In genomic region chr9:37903581-37903830, GRCh38 we compare ENCODE assay signal across 1 cellular context.
A peak's percentile ranks its signal among the peaks of the same experiment; 100 is the strongest.
TF ChIP-seq lines count a peak whose summit lies in the region.

No MANE protein-coding gene starts in this region.

TF ChIP-seq in K562, 482 proteins besides CTCF, POLR2A, EP300 and RAD21 (continued from another document and continues in another):
- peak in 1 of 2 experiments; percentile 98; a peak in 3 of 4 replicates for TF ChIP-seq UBTF (IDR thresholded peaks at IDR 0.05; ENCODE audit: borderline replicate concordance in 1 of 2, low read depth in 2 of 2, low read length in 2 of 2)
- no peak for TF ChIP-seq NRF1 (conservative IDR thresholded peaks at IDR 0.05 in 1 of 2, IDR thresholded peaks at IDR 0.05 in 1 of 2)
- TF ChIP-seq ZNF224 (CRISPR knock-in tag; IDR thresholded peaks at IDR 0.05): 0 out of 2 replicates have a peak, but pooled peaks have one; percentile 31
- TF ChIP-seq, protein P1, sequence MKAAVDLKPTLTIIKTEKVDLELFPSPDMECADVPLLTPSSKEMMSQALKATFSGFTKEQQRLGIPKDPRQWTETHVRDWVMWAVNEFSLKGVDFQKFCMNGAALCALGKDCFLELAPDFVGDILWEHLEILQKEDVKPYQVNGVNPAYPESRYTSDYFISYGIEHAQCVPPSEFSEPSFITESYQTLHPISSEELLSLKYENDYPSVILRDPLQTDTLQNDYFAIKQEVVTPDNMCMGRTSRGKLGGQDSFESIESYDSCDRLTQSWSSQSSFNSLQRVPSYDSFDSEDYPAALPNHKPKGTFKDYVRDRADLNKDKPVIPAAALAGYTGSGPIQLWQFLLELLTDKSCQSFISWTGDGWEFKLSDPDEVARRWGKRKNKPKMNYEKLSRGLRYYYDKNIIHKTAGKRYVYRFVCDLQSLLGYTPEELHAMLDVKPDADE (conservative IDR thresholded peaks at IDR 0.05; ENCODE audit: control insufficient read depth, low read depth, low read length): no peak
- TF ChIP-seq PCBP2 (IDR thresholded peaks at IDR 0.05; ENCODE audit: low read depth, low read length, poor library complexity, severe bottlenecking): no peak
- TF ChIP-seq ZNF217 (CRISPR knock-in tag; IDR thresholded peaks at IDR 0.05): peak; percentile 70; the same call in 1 of the 2 replicates
- TF ChIP-seq SMARCE1 (IDR thresholded peaks at IDR 0.05): 0 out of 2 replicates have a peak, but pooled peaks have one; percentile 23
- TF ChIP-seq CHAMP1 (IDR thresholded peaks at IDR 0.05): no peak
- TF ChIP-seq POLR2H (tag; IDR thresholded peaks at IDR 0.05; ENCODE audit: low read depth): no peak
- TF ChIP-seq MLLT1 (IDR thresholded peaks at IDR 0.05): peak in 1 of 2 experiments; percentile 40; a peak in 1 of 4 replicates
- no peak for TF ChIP-seq CCAR2 (IDR thresholded peaks at IDR 0.05; ENCODE audit: low read depth, low read length)
- TF ChIP-seq ZNF75A (CRISPR knock-in tag; IDR thresholded peaks at IDR 0.05): no peak
- no peak for TF ChIP-seq MEF2D (tag; conservative IDR thresholded peaks at IDR 0.05; ENCODE audit: low read depth)
- TF ChIP-seq YY1 (IDR thresholded peaks at IDR 0.05; ENCODE audit: borderline replicate concordance in 1 of 3, control insufficient read depth in 1 of 3, extremely low read depth in 1 of 3, insufficient read depth in 3 of 3, insufficient read length in 1 of 3, insufficient replicate concordance in 2 of 3, low read depth in 1 of 3, low read length in 2 of 3): peak in 1 of 3 experiments; percentile 51
- no peak for TF ChIP-seq CTBP1 (IDR thresholded peaks at IDR 0.05; ENCODE audit: borderline replicate concordance)
- TF ChIP-seq, protein P2, sequence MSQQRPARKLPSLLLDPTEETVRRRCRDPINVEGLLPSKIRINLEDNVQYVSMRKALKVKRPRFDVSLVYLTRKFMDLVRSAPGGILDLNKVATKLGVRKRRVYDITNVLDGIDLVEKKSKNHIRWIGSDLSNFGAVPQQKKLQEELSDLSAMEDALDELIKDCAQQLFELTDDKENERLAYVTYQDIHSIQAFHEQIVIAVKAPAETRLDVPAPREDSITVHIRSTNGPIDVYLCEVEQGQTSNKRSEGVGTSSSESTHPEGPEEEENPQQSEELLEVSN (IDR thresholded peaks at IDR 0.05; ENCODE audit: borderline replicate concordance in 1 of 2, extremely low read depth in 1 of 2, insufficient read depth in 1 of 2, insufficient read length in 1 of 2, low read depth in 1 of 2, low read length in 1 of 2, poor library complexity in 1 of 2, severe bottlenecking in 1 of 2): peak in 1 of 2 experiments; percentile 22
- peak; percentile 37 for TF ChIP-seq HMGN3 (IDR thresholded peaks at IDR 0.05; ENCODE audit: borderline replicate concordance, extremely low read depth, insufficient read length, low read depth, low read length)
- TF ChIP-seq RFX1 (IDR thresholded peaks at IDR 0.05): no peak
- TF ChIP-seq ZNF124 (CRISPR knock-in tag; IDR thresholded peaks at IDR 0.05): 0 out of 2 replicates have a peak, but pooled peaks have one; percentile 81
- no peak for TF ChIP-seq XRCC5 (IDR thresholded peaks at IDR 0.05; ENCODE audit: low read depth, low read length)
- 0 out of 2 replicates have a peak, but pooled peaks have one; percentile 52 for TF ChIP-seq RUNX1 (IDR thresholded peaks at IDR 0.05; ENCODE audit: low read depth)
- TF ChIP-seq, protein P3, sequence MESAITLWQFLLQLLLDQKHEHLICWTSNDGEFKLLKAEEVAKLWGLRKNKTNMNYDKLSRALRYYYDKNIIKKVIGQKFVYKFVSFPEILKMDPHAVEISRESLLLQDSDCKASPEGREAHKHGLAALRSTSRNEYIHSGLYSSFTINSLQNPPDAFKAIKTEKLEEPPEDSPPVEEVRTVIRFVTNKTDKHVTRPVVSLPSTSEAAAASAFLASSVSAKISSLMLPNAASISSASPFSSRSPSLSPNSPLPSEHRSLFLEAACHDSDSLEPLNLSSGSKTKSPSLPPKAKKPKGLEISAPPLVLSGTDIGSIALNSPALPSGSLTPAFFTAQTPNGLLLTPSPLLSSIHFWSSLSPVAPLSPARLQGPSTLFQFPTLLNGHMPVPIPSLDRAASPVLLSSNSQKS (CRISPR knock-in tag; IDR thresholded peaks at IDR 0.05): no peak
- TF ChIP-seq ZNF512 (tag; IDR thresholded peaks at IDR 0.05): no peak
- TF ChIP-seq, protein P4, sequence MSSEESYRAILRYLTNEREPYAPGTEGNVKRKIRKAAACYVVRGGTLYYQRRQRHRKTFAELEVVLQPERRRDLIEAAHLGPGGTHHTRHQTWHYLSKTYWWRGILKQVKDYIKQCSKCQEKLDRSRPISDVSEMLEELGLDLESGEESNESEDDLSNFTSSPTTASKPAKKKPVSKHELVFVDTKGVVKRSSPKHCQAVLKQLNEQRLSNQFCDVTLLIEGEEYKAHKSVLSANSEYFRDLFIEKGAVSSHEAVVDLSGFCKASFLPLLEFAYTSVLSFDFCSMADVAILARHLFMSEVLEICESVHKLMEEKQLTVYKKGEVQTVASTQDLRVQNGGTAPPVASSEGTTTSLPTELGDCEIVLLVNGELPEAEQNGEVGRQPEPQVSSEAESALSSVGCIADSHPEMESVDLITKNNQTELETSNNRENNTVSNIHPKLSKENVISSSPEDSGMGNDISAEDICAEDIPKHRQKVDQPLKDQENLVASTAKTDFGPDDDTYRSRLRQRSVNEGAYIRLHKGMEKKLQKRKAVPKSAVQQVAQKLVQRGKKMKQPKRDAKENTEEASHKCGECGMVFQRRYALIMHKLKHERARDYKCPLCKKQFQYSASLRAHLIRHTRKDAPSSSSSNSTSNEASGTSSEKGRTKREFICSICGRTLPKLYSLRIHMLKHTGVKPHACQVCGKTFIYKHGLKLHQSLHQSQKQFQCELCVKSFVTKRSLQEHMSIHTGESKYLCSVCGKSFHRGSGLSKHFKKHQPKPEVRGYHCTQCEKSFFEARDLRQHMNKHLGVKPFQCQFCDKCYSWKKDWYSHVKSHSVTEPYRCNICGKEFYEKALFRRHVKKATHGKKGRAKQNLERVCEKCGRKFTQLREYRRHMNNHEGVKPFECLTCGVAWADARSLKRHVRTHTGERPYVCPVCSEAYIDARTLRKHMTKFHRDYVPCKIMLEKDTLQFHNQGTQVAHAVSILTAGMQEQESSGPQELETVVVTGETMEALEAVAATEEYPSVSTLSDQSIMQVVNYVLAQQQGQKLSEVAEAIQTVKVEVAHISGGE (CRISPR knock-in tag; IDR thresholded peaks at IDR 0.05): peak in 1 of 3 experiments; percentile 90; a peak in 2 of 6 replicates
- TF ChIP-seq MCM7 (IDR thresholded peaks at IDR 0.05): no peak
- no peak for TF ChIP-seq ZNF24 (IDR thresholded peaks at IDR 0.05)
- 0 out of 2 replicates have a peak, but pooled peaks have one; percentile 8 for TF ChIP-seq ZBTB40 (IDR thresholded peaks at IDR 0.05)
- TF ChIP-seq ZBTB40 (CRISPR knock-in tag; IDR thresholded peaks at IDR 0.05): no peak
